In genomic region chr2:129761569-129762021, GRCh38 we compare ENCODE assay signal across 24 cellular contexts.
DNase-seq lines count a peak whose midpoint lies in the region; ATAC-seq and TF ChIP-seq lines count a peak whose summit lies in the region.
"Had no signal": no experiment of that assay in that cellular context is flagged by ENCODE, and none has a peak within 500 bp of the region (broad histone marks: within the 10 kb centered on the region; RNA-seq: fewer than 3 reads in every experiment).

No MANE protein-coding gene starts in this region.

- CTCF ChIA-PET in activated CD4-positive, alpha-beta memory T cell treated with anti-CD3 and anti-CD28 coated beads, Interleukin-2, amount 10 ng/mL, durations not matched to agents 7 days and 5 days (lab: Charles Lee): no interaction called here
- CTCF ChIA-PET in activated CD4-positive, alpha-beta memory T cell treated with anti-CD3 and anti-CD28 coated beads for 36 hours (lab: Charles Lee): no interaction called here
- CTCF ChIA-PET in HEK293 (lab: Yijun Ruan, JAX): no interaction called here

- H3K36me3 Mint-ChIP-seq in activated CD4-positive, alpha-beta memory T cell treated with anti-CD3 and anti-CD28 coated beads, Interleukin-2, amount 10 ng/mL, durations not matched to agents 7 days and 5 days (ENCODE audit: low read depth): no peaks in the 10 kb centered on the region
- H3K36me3 Mint-ChIP-seq in activated CD4-positive, alpha-beta memory T cell treated with anti-CD3 and anti-CD28 coated beads for 36 hours: no peaks in the 10 kb centered on the region
- H3K36me3 Mint-ChIP-seq in endodermal cell (ENCODE audit: low read depth): no peaks in the 10 kb centered on the region

- H3K27me3 Mint-ChIP-seq in activated CD4-positive, alpha-beta memory T cell treated with anti-CD3 and anti-CD28 coated beads, Interleukin-2, amount 10 ng/mL, durations not matched to agents 7 days and 5 days: no peaks in the 10 kb centered on the region
- no peaks in the 10 kb centered on the region for H3K27me3 Mint-ChIP-seq in activated CD4-positive, alpha-beta memory T cell treated with anti-CD3 and anti-CD28 coated beads for 36 hours
- peaks cover 7% of the 10 kb centered on the region for H3K27me3 Mint-ChIP-seq in endodermal cell (ENCODE audit: insufficient read depth)
- H3K27me3 Mint-ChIP-seq: CD4-positive, alpha-beta T cell had no signal

- peak; percentile 7 for DNase-seq in activated CD4-positive, alpha-beta memory T cell treated with anti-CD3 and anti-CD28 coated beads, Interleukin-2, amount 10 ng/mL, durations not matched to agents 7 days and 5 days
- DNase-seq in activated CD4-positive, alpha-beta memory T cell treated with anti-CD3 and anti-CD28 coated beads for 36 hours: no peak
- DNase-seq in endodermal cell: peak; percentile 39
- peak; percentile 10 for DNase-seq in stimulated activated CD8-positive, alpha-beta memory T cell treated with anti-CD3 and anti-CD28 coated beads, Interleukin-4, amount 100 ng/mL, for 48 hours
- DNase-seq in medulla oblongata (ENCODE audit: extremely low spot score): no peak
- DNase-seq: ACHN; CD4-positive, alpha-beta T cell; COR-L47; DMS79; GM23248; IMR-90; NCI-H1105; NCI-H2029 treated with DMSO at 0.1 percent for 48 hours; NCI-H226; NCI-H524; NCI-H774; NK-92 treated with Interleukin-12 subunit alpha and Interleukin-12 subunit beta, amount 100 ng/mL, for 24 hours had no signal

- intact Hi-C loops in activated CD4-positive, alpha-beta memory T cell treated with anti-CD3 and anti-CD28 coated beads for 36 hours (cut with micrococcal nuclease): no loop called here

- H3K4me1 Mint-ChIP-seq in activated CD4-positive, alpha-beta memory T cell treated with anti-CD3 and anti-CD28 coated beads, Interleukin-2, amount 10 ng/mL, durations not matched to agents 7 days and 5 days: no peaks in the 10 kb centered on the region
- no peaks in the 10 kb centered on the region for H3K4me1 Mint-ChIP-seq in activated CD4-positive, alpha-beta memory T cell treated with anti-CD3 and anti-CD28 coated beads for 36 hours (ENCODE audit: low read depth)
- peaks cover 10% of the 10 kb centered on the region for H3K4me1 Mint-ChIP-seq in endodermal cell

- no peak for TF ChIP-seq CTCF in HEK293 (tag by site-specific recombination; IDR thresholded peaks at IDR 0.05)
- TF ChIP-seq CTCF in endodermal cell (conservative IDR thresholded peaks at IDR 0.05): no peak

- 93 to 97% methylated on average over 7 to 10 of the region's 10 CpGs for WGBS in endodermal cell (ENCODE audit: insufficient coverage in 1 of 2, insufficient read length in 1 of 2), 2 experiments

- H3K4me3 ChIP-seq in HEK293 (ENCODE audit: low read depth, low read length) (no peak overlapping the region), endodermal cell (ENCODE audit: low read length) (no peak overlapping the region)
- H3K4me3 ChIP-seq: BLaER1, GM23248 had no signal

- no peak overlapping the region for H3K4me3 Mint-ChIP-seq in activated CD4-positive, alpha-beta memory T cell treated with anti-CD3 and anti-CD28 coated beads, Interleukin-2, amount 10 ng/mL, durations not matched to agents 7 days and 5 days
- no peak overlapping the region for H3K4me3 Mint-ChIP-seq in activated CD4-positive, alpha-beta memory T cell treated with anti-CD3 and anti-CD28 coated beads for 36 hours
- H3K4me3 Mint-ChIP-seq in endodermal cell: no peak overlapping the region
- H3K4me3 Mint-ChIP-seq: CD4-positive, alpha-beta T cell had no signal

- H3K9me3 ChIP-seq in HEK293 (ENCODE audit: control insufficient read depth, insufficient read depth, low read depth, low read length) (no peaks in the 10 kb centered on the region), endodermal cell (ENCODE audit: control insufficient read depth, low read length) (no peaks in the 10 kb centered on the region)
- H3K9me3 ChIP-seq: BLaER1 had no signal

- no peak overlapping the region for H3K27ac Mint-ChIP-seq in activated CD4-positive, alpha-beta memory T cell treated with anti-CD3 and anti-CD28 coated beads, Interleukin-2, amount 10 ng/mL, durations not matched to agents 7 days and 5 days
- no peak overlapping the region for H3K27ac Mint-ChIP-seq in activated CD4-positive, alpha-beta memory T cell treated with anti-CD3 and anti-CD28 coated beads for 36 hours
- no peak overlapping the region for H3K27ac Mint-ChIP-seq in endodermal cell
- H3K27ac Mint-ChIP-seq: CD4-positive, alpha-beta T cell had no signal

- H3K9ac ChIP-seq in endodermal cell (ENCODE audit: extremely low read depth, low read length, poor library complexity, severe bottlenecking): no peak overlapping the region
- H3K9ac ChIP-seq: BLaER1, GM23248, KMS-11 had no signal

- H3K27me3 ChIP-seq in endodermal cell (ENCODE audit: control insufficient read depth, insufficient read depth, low read length, poor library complexity, severe bottlenecking): no peaks in the 10 kb centered on the region
- H3K27me3 ChIP-seq: BLaER1 had no signal

- POLR2A ChIA-PET in activated CD4-positive, alpha-beta memory T cell treated with anti-CD3 and anti-CD28 coated beads, Interleukin-2, amount 10 ng/mL, durations not matched to agents 7 days and 5 days (lab: Charles Lee): no interaction called here
- POLR2A ChIA-PET in activated CD4-positive, alpha-beta memory T cell treated with anti-CD3 and anti-CD28 coated beads for 36 hours (lab: Charles Lee): no interaction called here
- POLR2A ChIA-PET in HEK293 (lab: Yijun Ruan, JAX): no interaction called here

- no peaks in the 10 kb centered on the region for H3K9me3 Mint-ChIP-seq in activated CD4-positive, alpha-beta memory T cell treated with anti-CD3 and anti-CD28 coated beads, Interleukin-2, amount 10 ng/mL, durations not matched to agents 7 days and 5 days
- no peaks in the 10 kb centered on the region for H3K9me3 Mint-ChIP-seq in activated CD4-positive, alpha-beta memory T cell treated with anti-CD3 and anti-CD28 coated beads for 36 hours
- no peaks in the 10 kb centered on the region for H3K9me3 Mint-ChIP-seq in endodermal cell
- H3K9me3 Mint-ChIP-seq: CD4-positive, alpha-beta T cell had no signal

- H3K27ac ChIP-seq in HEK293 (ENCODE audit: extremely low read depth, low read depth, low read length): no peak overlapping the region
- H3K27ac ChIP-seq in endodermal cell (ENCODE audit: low read depth, low read length): no peak overlapping the region
- H3K27ac ChIP-seq: 22Rv1, BLaER1, GM23248, KMS-11 had no signal

- H3K36me3 ChIP-seq in HEK293 (ENCODE audit: control insufficient read depth in 2 of 2, insufficient read depth in 1 of 2, low read length in 2 of 2): no peaks in the 10 kb centered on the region
- no peaks in the 10 kb centered on the region for H3K36me3 ChIP-seq in endodermal cell (ENCODE audit: control insufficient read depth, insufficient read depth, low read length)
- H3K36me3 ChIP-seq: BLaER1 had no signal

- H3K4me1 ChIP-seq in HEK293 (ENCODE audit: control insufficient read depth, insufficient read depth, low read length) (no peaks in the 10 kb centered on the region), endodermal cell (ENCODE audit: control insufficient read depth, insufficient read depth, low read length) (no peaks in the 10 kb centered on the region)

- ATAC-seq in GM18511 (IDR thresholded peaks at IDR 0.05; ENCODE audit: unreplicated experiment): no peak
- ATAC-seq in GM21529 (IDR thresholded peaks at IDR 0.05; ENCODE audit: unreplicated experiment): no peak
- ATAC-seq: HCT116 had no signal

TF ChIP-seq in HEK293, 187 proteins besides CTCF, POLR2A, EP300 and RAD21:
- 0 out of 2 replicates have a peak, but pooled peaks have one; percentile 14 for TF ChIP-seq SCRT1 (tag by site-specific recombination; IDR thresholded peaks at IDR 0.05; ENCODE audit: borderline replicate concordance)
- TF ChIP-seq, protein P1, sequence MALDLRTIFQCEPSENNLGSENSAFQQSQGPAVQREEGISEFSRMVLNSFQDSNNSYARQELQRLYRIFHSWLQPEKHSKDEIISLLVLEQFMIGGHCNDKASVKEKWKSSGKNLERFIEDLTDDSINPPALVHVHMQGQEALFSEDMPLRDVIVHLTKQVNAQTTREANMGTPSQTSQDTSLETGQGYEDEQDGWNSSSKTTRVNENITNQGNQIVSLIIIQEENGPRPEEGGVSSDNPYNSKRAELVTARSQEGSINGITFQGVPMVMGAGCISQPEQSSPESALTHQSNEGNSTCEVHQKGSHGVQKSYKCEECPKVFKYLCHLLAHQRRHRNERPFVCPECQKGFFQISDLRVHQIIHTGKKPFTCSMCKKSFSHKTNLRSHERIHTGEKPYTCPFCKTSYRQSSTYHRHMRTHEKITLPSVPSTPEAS (tag by site-specific recombination; IDR thresholded peaks at IDR 0.05): no peak

Comparison
In these comparisons a context has a peak if more than half of its experiments do, and no peak if none do; other contexts are left out.
1. DNase-seq: peak in activated CD4-positive, alpha-beta memory T cell treated with anti-CD3 and anti-CD28 coated beads, Interleukin-2, amount 10 ng/mL, durations not matched to agents 7 days and 5 days (single experiment), endodermal cell (single experiment) and stimulated activated CD8-positive, alpha-beta memory T cell treated with anti-CD3 and anti-CD28 coated beads, Interleukin-4, amount 100 ng/mL, for 48 hours (single experiment); none in activated CD4-positive, alpha-beta memory T cell treated with anti-CD3 and anti-CD28 coated beads for 36 hours (single experiment) and medulla oblongata (single experiment).